ENCODE assay signal across 8 cellular contexts in genomic region chr13:99606322-99607089, GRCh38. TPM values are rescaled to one million over a fixed set of nuclear protein-coding genes. Genes with fewer than 3 reads are reported as not detected.
A peak's percentile ranks its signal among the peaks of the same experiment; 100 is the strongest.
DNase-seq lines count a peak whose midpoint lies in the region; ATAC-seq, FAIRE-seq and TF ChIP-seq lines count a peak whose summit lies in the region.

TSS of gene CLYBL (plus strand) at chr13:99606690.

- H3K4me1 ChIP-seq in right cardiac atrium (ENCODE audit: control insufficient read depth, insufficient read depth, low read length) (no peaks in the 10 kb centered on the region), rectal smooth muscle tissue (ENCODE audit: control insufficient read depth, insufficient read depth, low read length) (peaks cover 5% of the 10 kb centered on the region), aorta (ENCODE audit: control insufficient read depth in 1 of 2, insufficient read depth in 2 of 2, low read length in 2 of 2) (peaks cover 0 to 2% of the 10 kb centered on the region in 2 donors)

- peak within 1 kb of the TSS; percentile 87 for H3K27ac ChIP-seq in right cardiac atrium (ENCODE audit: low read length)
- H3K27ac ChIP-seq in rectal smooth muscle tissue (ENCODE audit: low read depth, low read length): peak within 1 kb of the TSS; percentile 82
- peak within 1 kb of the TSS in 1 of 2 donors; percentile 65 for H3K27ac ChIP-seq in aorta (ENCODE audit: low read depth in 1 of 2, low read length in 2 of 2)

- no peaks in the 10 kb centered on the region for H3K36me3 ChIP-seq in rectal smooth muscle tissue (ENCODE audit: control insufficient read depth, insufficient read depth, low read length)
- no peaks in the 10 kb centered on the region for H3K36me3 ChIP-seq in aorta (ENCODE audit: control insufficient read depth in 1 of 2, insufficient read depth in 2 of 2, low read length in 1 of 2)

- peak within 1 kb of the TSS; percentile 67 for H3K4me3 ChIP-seq in right cardiac atrium (ENCODE audit: low read length)
- peak within 1 kb of the TSS; percentile 79 for H3K4me3 ChIP-seq in rectal smooth muscle tissue (ENCODE audit: low read length)
- peak within 1 kb of the TSS; percentile 58 to 78 for H3K4me3 ChIP-seq in aorta (ENCODE audit: low read length in 2 of 2)

- peak; percentile 99 for FAIRE-seq in GM12892 (lab: Jason Lieb, UNC)

- H3K27ac Mint-ChIP-seq in T-helper 17 cell: peak within 1 kb of the TSS; percentile 72

- no peaks in the 10 kb centered on the region for H3K36me3 Mint-ChIP-seq in T-helper 17 cell (ENCODE audit: low read depth)

- H3K27me3 ChIP-seq in right cardiac atrium (ENCODE audit: control insufficient read depth, insufficient read depth): no peaks in the 10 kb centered on the region
- H3K27me3 ChIP-seq in rectal smooth muscle tissue (ENCODE audit: control insufficient read depth, insufficient read depth, low read length): no peaks in the 10 kb centered on the region
- peaks cover 0 to 2% of the 10 kb centered on the region in 2 donors for H3K27me3 ChIP-seq in aorta (ENCODE audit: control insufficient read depth in 1 of 2, insufficient read depth in 2 of 2, low read length in 1 of 2)

- peak within 1 kb of the TSS; percentile 86 for H3K4me3 Mint-ChIP-seq in T-helper 17 cell

- TF ChIP-seq POLR2A in GM12892 (IDR thresholded peaks at IDR 0.05; ENCODE audit: low read depth, low read length): peak; percentile 91

- peaks cover 30% of the 10 kb centered on the region for H3K4me1 Mint-ChIP-seq in T-helper 17 cell

- no peaks in the 10 kb centered on the region for H3K27me3 Mint-ChIP-seq in T-helper 17 cell

- WGBS in right cardiac atrium: under 1% methylated on average over 74 of the region's 74 CpGs
- WGBS in aorta, 2 donors: 1% methylated on average over 48 to 74 of the region's 74 CpGs

- intact Hi-C loops in right cardiac atrium (cut with DNase I) (no loop called here), aorta (cut with DNase I) (no loop called here)

- H3K9me3 ChIP-seq in T-helper 17 cell (ENCODE audit: control insufficient read depth, low read length, poor library complexity, severe bottlenecking): no peaks in the 10 kb centered on the region
- no peaks in the 10 kb centered on the region for H3K9me3 ChIP-seq in right cardiac atrium (ENCODE audit: control insufficient read depth, low read length)
- no peaks in the 10 kb centered on the region for H3K9me3 ChIP-seq in aorta (ENCODE audit: control insufficient read depth, low read length)

- DNase-seq in GM12892 (ENCODE audit: insufficient read length) (peak; percentile 71), NCI-H1092 treated with DMSO at 0.1 percent for 48 hours (lab: John Stamatoyannopoulos, UW) (peak; percentile 88), T-helper 17 cell (peak; percentile 84 to 91 (median 89)), anterior cingulate cortex (lab: John Stamatoyannopoulos, UW) (peak in 57 of 58 donors; percentile 15 to 97 (median 88)), right cardiac atrium (peak; percentile 88 to 97 (median 95)), aorta (peak; percentile 92 to 98)

- peak within 1 kb of the TSS; percentile 45 for H3K9ac ChIP-seq in rectal smooth muscle tissue (ENCODE audit: low read length)

- ATAC-seq in HG02623 (IDR thresholded peaks at IDR 0.05; ENCODE audit: unreplicated experiment) (peak; percentile 71), T-helper 17 cell (peak; percentile 91), right cardiac atrium (peak; percentile 98), aorta (ENCODE audit: low FRiP score) (peak; percentile 97)

RNA-seq across cellular contexts. Expression of gene CLYBL, which starts in this region (rescaled TPM):
- 8.2 TPM for polyA plus RNA-seq in GM12892 (2012; ENCODE audit: missing spikeins)
- total RNA-seq in T-helper 17 cell (10 to 100 TPM; 12.8 to 14.5 TPM), right cardiac atrium (10 to 100 TPM; 16.5 to 21.8 (median 19.3) TPM), aorta (1 to 10 TPM; 7.7 to 8.3 TPM)
- polyA plus RNA-seq in right cardiac atrium (18.5 TPM), aorta (10 to 100 TPM in 1 of 2 donors, 1 to 10 TPM in 1; 8.2 to 34.9 TPM)
